ENCODE assay signal across 8 cellular contexts in genomic region chr5:180495292-180495691, GRCh38. TPM values are rescaled to one million over a fixed set of nuclear protein-coding genes. Genes with fewer than 3 reads are reported as not detected.
DNase-seq lines count a peak whose midpoint lies in the region; ATAC-seq and TF ChIP-seq lines count a peak whose summit lies in the region.

No MANE protein-coding gene starts in this region.

- in situ Hi-C loops in HAP-1 (cut with MboI; ENCODE audit: low sequenced_read_pairs) (no loop called here), gastrocnemius medialis (cut with MboI; ENCODE audit: low sequenced_read_pairs in 4 of 4) (loop anchor here in 1 of 4 donors (25.0 kb wide), 1 partner anchor 833 kb away; no protein-coding TSS in a partner anchor)

- H3K27ac Mint-ChIP-seq in T-cell = peak overlapping the region; percentile 46 to 68

- CTCF ChIA-PET in T-cell (lab: Charles Lee) = no interaction called here

- TF ChIP-seq CTCF in foreskin fibroblast (IDR thresholded peaks at IDR 0.05; ENCODE audit: low read depth, low read length) = no peak
- TF ChIP-seq CTCF in gastrocnemius medialis (IDR thresholded peaks at IDR 0.05 in 4 of 5, conservative IDR thresholded peaks at IDR 0.05 in 1 of 5) = no peak

- peaks cover 29% of the 10 kb centered on the region for H3K36me3 ChIP-seq in HAP-1 (replicated peaks)
- no peaks in the 10 kb centered on the region for H3K36me3 ChIP-seq in gastrocnemius medialis

- H3K36me3 Mint-ChIP-seq in T-cell = peaks cover 8% of the 10 kb centered on the region

- H3K9me3 ChIP-seq in HAP-1 (no peaks in the 10 kb centered on the region), gastrocnemius medialis (no peaks in the 10 kb centered on the region)

- peaks cover 11% of the 10 kb centered on the region for H3K4me1 ChIP-seq in HAP-1
- H3K4me1 ChIP-seq in gastrocnemius medialis = peaks cover 22 to 29% of the 10 kb centered on the region in 2 donors

- H3K4me1 Mint-ChIP-seq in T-cell = peaks cover 28 to 49% (median 44%) of the 10 kb centered on the region in 3 donors

- no peaks in the 10 kb centered on the region for H3K27me3 ChIP-seq in HAP-1 (ENCODE audit: low read depth)
- no peaks in the 10 kb centered on the region for H3K27me3 ChIP-seq in gastrocnemius medialis

- POLR2A ChIA-PET in T-cell (lab: Charles Lee) = no interaction called here

- ATAC-seq in T-cell (replicated peaks in 1 of 4) = no peak
- no peak for ATAC-seq in gastrocnemius medialis

- H3K4me3 ChIP-seq in HAP-1 (peak overlapping the region; percentile 80), foreskin fibroblast (ENCODE audit: low read depth in 1 of 2, low read length in 2 of 2) (peak overlapping the region; percentile 73), gastrocnemius medialis (peak overlapping the region; percentile 69 to 93 (median 82))

- no peaks in the 10 kb centered on the region for H3K9me3 Mint-ChIP-seq in T-cell

- intact Hi-C loops in gastrocnemius medialis (cut with DNase I; ENCODE audit: low total_unique reads) = loop anchor here (10.0 kb wide), 1 partner anchor 770 kb away; the partner anchor contains the start of gene TRIM52

- no peak for DNase-seq in HAP-1 (ENCODE audit: low spot score in 2 of 2)
- no peak for DNase-seq in T-cell
- DNase-seq in foreskin fibroblast = no peak
- no peak for DNase-seq in gastrocnemius medialis
- no peak for DNase-seq in Kasumi-1 (lab: John Stamatoyannopoulos, UW)
- no peak for DNase-seq in OCI-M2 (lab: John Stamatoyannopoulos, UW; ENCODE audit: unreplicated experiment)
- DNase-seq in NCI-H2227 treated with DMSO at 0.1 percent for 48 hours (lab: John Stamatoyannopoulos, UW) = no peak
- DNase-seq in EL = no peak

- H3K27ac ChIP-seq in gastrocnemius medialis = peak overlapping the region; percentile 69 to 92 (median 80)

- no peak for TF ChIP-seq POLR2A in gastrocnemius medialis (IDR thresholded peaks at IDR 0.05)

- H3K27me3 Mint-ChIP-seq in T-cell = no peaks in the 10 kb centered on the region

- peak overlapping the region; percentile 79 to 85 (median 82) for H3K4me3 Mint-ChIP-seq in T-cell

RNA-seq across cellular contexts. Expression of gene CNOT6, which starts 1.1 kb away (rescaled TPM):
- total RNA-seq in T-cell (10 to 100 TPM; 25.1 to 29.9 (median 25.6) TPM), gastrocnemius medialis (10 to 100 TPM in 1 of 4 donors, 1 to 10 TPM in 3; 4.1 to 12.0 (median 6.4) TPM)
